In the genomic region with DNA sequence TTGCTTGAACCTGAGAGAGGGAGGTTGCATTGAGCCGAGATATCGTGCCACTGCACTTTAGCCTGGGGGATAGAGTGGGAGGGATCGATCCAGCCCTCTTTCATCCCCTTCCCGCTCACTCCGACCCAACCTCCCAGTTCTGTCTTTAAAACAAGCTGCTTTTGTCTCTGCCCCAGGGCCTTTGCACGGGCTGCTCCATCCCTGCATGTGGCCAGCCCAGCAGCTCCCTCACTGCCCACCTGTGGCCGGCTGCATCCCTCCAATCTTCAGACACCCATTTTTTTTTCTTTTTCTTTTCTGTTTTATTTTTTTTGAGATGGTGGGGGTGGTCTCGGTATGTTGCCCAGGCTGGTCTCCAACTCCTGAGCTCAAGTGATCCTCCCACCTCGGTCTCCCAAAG, we compare ENCODE assay signal across 16 cellular contexts. TPM values are rescaled to one million over a fixed set of nuclear protein-coding genes. Genes with fewer than 3 reads are reported as not detected.
DNase-seq lines count a peak whose midpoint lies in the region; ATAC-seq and TF ChIP-seq lines count a peak whose summit lies in the region.
"Had no signal": no experiment of that assay in that cellular context is flagged by ENCODE, and none has a peak within 500 bp of the region (broad histone marks: within the 10 kb centered on the region; RNA-seq: fewer than 3 reads in every experiment).

No MANE protein-coding gene starts in this region.

- TF ChIP-seq CTCF in CD14-positive monocyte (IDR thresholded peaks at IDR 0.05) (no peak), WTC11 (IDR thresholded peaks at IDR 0.05) (no peak), nephron (IDR thresholded peaks at IDR 0.05; ENCODE audit: unreplicated experiment in 3 of 3) (no peak)

- H3K79me1 ChIP-seq in neuronal stem cell (ENCODE audit: low read depth, low read length) = no peaks in the 10 kb centered on the region

- no peak overlapping the region for H2BK120ac ChIP-seq in neuronal stem cell (ENCODE audit: low read depth, low read length)

- H4K8ac ChIP-seq in neuronal stem cell (ENCODE audit: low read depth, low read length) = no peak overlapping the region

- H2BK15ac ChIP-seq in neuronal stem cell (ENCODE audit: low read length) = no peak overlapping the region

- H3K23ac ChIP-seq in neuronal stem cell (ENCODE audit: low read depth, low read length, poor library complexity) = no peak overlapping the region

- H2BK12ac ChIP-seq in neuronal stem cell (ENCODE audit: low read length) = no peak overlapping the region

- CTCF ChIA-PET in WTC11 (lab: Charles Lee) = interaction anchor here (0.6 to 1.0 kb wide), 2 partner anchors 72 to 73 kb away, joined by 3 read pairs; no protein-coding TSS in a partner anchor

- no peak overlapping the region for H3K27ac ChIP-seq in neuronal stem cell (replicated peaks; ENCODE audit: low read length)
- H3K27ac ChIP-seq: BLaER1 had no signal

- no peak overlapping the region for H3K18ac ChIP-seq in neuronal stem cell (ENCODE audit: low read length)

- peaks cover 31 to 69% (median 69%) of the 10 kb centered on the region in 3 donors for H3K27me3 Mint-ChIP-seq in CD14-positive monocyte (ENCODE audit: low read depth in 3 of 3)
- H3K27me3 Mint-ChIP-seq in WTC11 (ENCODE audit: low read depth) = peaks cover 22% of the 10 kb centered on the region
- H3K27me3 Mint-ChIP-seq in nephron (ENCODE audit: low read depth) = peaks cover 42% of the 10 kb centered on the region

- H3K4me1 ChIP-seq in neuronal stem cell (ENCODE audit: control insufficient read depth in 2 of 2, insufficient read depth in 1 of 2, low read depth in 1 of 2, low read length in 2 of 2) = peaks cover 15 to 16% of the 10 kb centered on the region in 2 donors

- no peak overlapping the region for H3K14ac ChIP-seq in neuronal stem cell (ENCODE audit: low read length)

- ATAC-seq in WTC11 (no peak), GM21360 (IDR thresholded peaks at IDR 0.05; ENCODE audit: unreplicated experiment) (no peak), GM18870 (IDR thresholded peaks at IDR 0.05; ENCODE audit: unreplicated experiment) (no peak)
- ATAC-seq: CD8-positive, alpha-beta T cell had no signal

- H3K4ac ChIP-seq in neuronal stem cell (ENCODE audit: low read length) = no peak overlapping the region

- H3K27me3 ChIP-seq in neuronal stem cell (ENCODE audit: control insufficient read depth in 3 of 3, insufficient read depth in 3 of 3, low read depth in 1 of 3, low read length in 3 of 3) = peaks cover 0 to 63% (median 9%) of the 10 kb centered on the region in 3 experiments

- H4K91ac ChIP-seq in neuronal stem cell (ENCODE audit: low read depth, low read length, poor library complexity) = no peak overlapping the region

- H3K4me3 ChIP-seq in neuronal stem cell (ENCODE audit: low read length in 2 of 2) = no peak overlapping the region
- H3K4me3 ChIP-seq: BLaER1, HAP-1 had no signal

- no peaks in the 10 kb centered on the region for H3K36me3 Mint-ChIP-seq in CD14-positive monocyte
- no peaks in the 10 kb centered on the region for H3K36me3 Mint-ChIP-seq in WTC11
- no peaks in the 10 kb centered on the region for H3K36me3 Mint-ChIP-seq in nephron (ENCODE audit: low read depth)
- H3K36me3 Mint-ChIP-seq: CD8-positive, alpha-beta T cell; IgD-negative memory B cell had no signal

- H2AK5ac ChIP-seq in neuronal stem cell (ENCODE audit: low read depth, low read length) = peak overlapping the region; percentile 20

- H3K4me3 Mint-ChIP-seq in CD14-positive monocyte (peak overlapping the region; percentile 3 to 67), WTC11 (no peak overlapping the region), nephron (peak overlapping the region in 2 of 3 experiments; percentile 9 to 38)
- H3K4me3 Mint-ChIP-seq: CD8-positive, alpha-beta T cell; IgD-negative memory B cell had no signal

- H3K9me3 Mint-ChIP-seq in CD14-positive monocyte = peaks cover 0 to 7% (median 0%) of the 10 kb centered on the region in 7 donors
- H3K9me3 Mint-ChIP-seq in WTC11 = no peaks in the 10 kb centered on the region
- no peaks in the 10 kb centered on the region for H3K9me3 Mint-ChIP-seq in nephron
- H3K9me3 Mint-ChIP-seq: CD8-positive, alpha-beta T cell; IgD-negative memory B cell had no signal

- H2AFZ ChIP-seq in neuronal stem cell (ENCODE audit: low read length) = no peak overlapping the region

- POLR2A ChIA-PET in WTC11 (lab: Charles Lee) = no interaction called here

- intact Hi-C loops in CD14-positive monocyte (cut with micrococcal nuclease) = no loop called here

- H3K27ac Mint-ChIP-seq in CD14-positive monocyte (no peak overlapping the region), WTC11 (no peak overlapping the region), nephron (no peak overlapping the region)
- H3K27ac Mint-ChIP-seq: CD8-positive, alpha-beta T cell had no signal

- H3K4me1 Mint-ChIP-seq in CD14-positive monocyte (no peaks in the 10 kb centered on the region), WTC11 (no peaks in the 10 kb centered on the region), nephron (peaks cover 7% of the 10 kb centered on the region)
- H3K4me1 Mint-ChIP-seq: IgD-negative memory B cell had no signal

- no peaks in the 10 kb centered on the region for H3K36me3 ChIP-seq in neuronal stem cell (replicated peaks in 1 of 2; ENCODE audit: control insufficient read depth in 2 of 2, insufficient read depth in 2 of 2, low read length in 2 of 2)
- H3K36me3 ChIP-seq: BLaER1, HAP-1 had no signal

- H2BK5ac ChIP-seq in neuronal stem cell (ENCODE audit: low read length) = no peak overlapping the region

- H3K9me3 ChIP-seq in neuronal stem cell (replicated peaks in 1 of 2; ENCODE audit: control insufficient read depth in 2 of 2, insufficient read depth in 1 of 2, low read depth in 1 of 2, low read length in 2 of 2) = no peaks in the 10 kb centered on the region
- H3K9me3 ChIP-seq: BLaER1, HAP-1 had no signal

- WGBS in neuronal stem cell (ENCODE audit: extremely low coverage in 2 of 2, insufficient read length in 2 of 2, insufficient replicate concordance in 1 of 2), 2 donors = no CpG with 5 or more reads among the region's 9 CpGs

- no peak overlapping the region for H3K9ac ChIP-seq in neuronal stem cell (ENCODE audit: low read depth, low read length, poor library complexity)
- H3K9ac ChIP-seq: BLaER1 had no signal

- DNase-seq in CD14-positive monocyte (ENCODE audit: low spot score) = no peak
- no peak for DNase-seq in WTC11 (ENCODE audit: low spot score)
- no peak for DNase-seq in neuronal stem cell (ENCODE audit: low spot score)
- DNase-seq in EL = no peak
- DNase-seq: 8988T; Calu3; CD8-positive, alpha-beta T cell; DMS79 treated with DMSO at 0.1 percent for 48 hours; KG1 had no signal

- no peak overlapping the region for H3K4me2 ChIP-seq in neuronal stem cell (ENCODE audit: insufficient read depth, low read length, poor library complexity, severe bottlenecking)

TF ChIP-seq in WTC11, 78 proteins besides CTCF, POLR2A, EP300 and RAD21:
- TF ChIP-seq GTF2I (CRISPR knock-in tag; conservative IDR thresholded peaks at IDR 0.05) (peak; percentile 89), RELA (CRISPR knock-in tag; IDR thresholded peaks at IDR 0.05; ENCODE audit: borderline replicate concordance) (no peak), TCF7 (CRISPR knock-in tag; IDR thresholded peaks at IDR 0.05; ENCODE audit: low read depth) (no peak)
- TF ChIP-seq, protein P1, sequence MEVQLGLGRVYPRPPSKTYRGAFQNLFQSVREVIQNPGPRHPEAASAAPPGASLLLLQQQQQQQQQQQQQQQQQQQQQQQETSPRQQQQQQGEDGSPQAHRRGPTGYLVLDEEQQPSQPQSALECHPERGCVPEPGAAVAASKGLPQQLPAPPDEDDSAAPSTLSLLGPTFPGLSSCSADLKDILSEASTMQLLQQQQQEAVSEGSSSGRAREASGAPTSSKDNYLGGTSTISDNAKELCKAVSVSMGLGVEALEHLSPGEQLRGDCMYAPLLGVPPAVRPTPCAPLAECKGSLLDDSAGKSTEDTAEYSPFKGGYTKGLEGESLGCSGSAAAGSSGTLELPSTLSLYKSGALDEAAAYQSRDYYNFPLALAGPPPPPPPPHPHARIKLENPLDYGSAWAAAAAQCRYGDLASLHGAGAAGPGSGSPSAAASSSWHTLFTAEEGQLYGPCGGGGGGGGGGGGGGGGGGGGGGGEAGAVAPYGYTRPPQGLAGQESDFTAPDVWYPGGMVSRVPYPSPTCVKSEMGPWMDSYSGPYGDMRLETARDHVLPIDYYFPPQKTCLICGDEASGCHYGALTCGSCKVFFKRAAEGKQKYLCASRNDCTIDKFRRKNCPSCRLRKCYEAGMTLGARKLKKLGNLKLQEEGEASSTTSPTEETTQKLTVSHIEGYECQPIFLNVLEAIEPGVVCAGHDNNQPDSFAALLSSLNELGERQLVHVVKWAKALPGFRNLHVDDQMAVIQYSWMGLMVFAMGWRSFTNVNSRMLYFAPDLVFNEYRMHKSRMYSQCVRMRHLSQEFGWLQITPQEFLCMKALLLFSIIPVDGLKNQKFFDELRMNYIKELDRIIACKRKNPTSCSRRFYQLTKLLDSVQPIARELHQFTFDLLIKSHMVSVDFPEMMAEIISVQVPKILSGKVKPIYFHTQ (CRISPR knock-in tag; IDR thresholded peaks at IDR 0.05) = no peak

RNA-seq across cellular contexts. Expression of a gene that starts 31.6 kb away (rescaled TPM):
- polyA plus RNA-seq in CD14-positive monocyte = not detected
- total RNA-seq in WTC11 (2021) = 11.4 to 14.2 TPM (median 12.6 TPM) in 3 replicates
- polyA plus RNA-seq in neuronal stem cell (2013, experiment 1 of 2) = 41.4 TPM
- polyA plus RNA-seq in neuronal stem cell (2013, experiment 2 of 2) = 40.6 TPM
- total RNA-seq: CD8-positive, alpha-beta T cell had no signal
- polyA plus RNA-seq: AG04450, IgD-negative memory B cell had no signal

RNA-seq across cellular contexts. Expression of a gene that starts 41.9 kb away (rescaled TPM):
- 10 to 100 TPM; 40.0 to 56.2 TPM for polyA plus RNA-seq in CD14-positive monocyte
- total RNA-seq in WTC11 (2021) = 59.4 to 65.9 TPM (median 65.7 TPM) in 3 replicates
- 23.8 TPM for polyA plus RNA-seq in neuronal stem cell (2013, experiment 1 of 2)
- polyA plus RNA-seq in neuronal stem cell (2013, experiment 2 of 2) = 24.1 TPM

RNA-seq across cellular contexts. Expression of a gene that starts 48.1 kb away (rescaled TPM):
- 10 to 100 TPM; 39.6 to 51.1 TPM for polyA plus RNA-seq in CD14-positive monocyte
- total RNA-seq in WTC11 (2021) = 256 to 298 TPM (median 256 TPM) in 3 replicates
- 218 TPM for polyA plus RNA-seq in neuronal stem cell (2013, experiment 1 of 2)
- polyA plus RNA-seq in neuronal stem cell (2013, experiment 2 of 2) = 217 TPM
